8 cellular contexts compared by ENCODE assay signal in genomic region chr15:60932051-60932915, GRCh38.
DNase-seq lines count a peak whose midpoint lies in the region.

No MANE protein-coding gene starts in this region.

- in situ Hi-C loops in ACHN (cut with HindIII; ENCODE audit: low pct_ligation_motif_present, low pct_unique_long_range_greater_than_20kb, low sequenced_read_pairs) = no loop called here

- no peak overlapping the region for H3K4me3 ChIP-seq in SJCRH30

- H3K4me1 ChIP-seq in SJCRH30 = peaks cover 4% of the 10 kb centered on the region; the same call in 1 of the 2 replicates

- H3K36me3 ChIP-seq in SJCRH30 = no peaks in the 10 kb centered on the region

- no peak overlapping the region for H3K27ac ChIP-seq in SJCRH30

- H3K27me3 ChIP-seq in SJCRH30 = no peaks in the 10 kb centered on the region

- DNase-seq in ACHN = peak; percentile 71
- peak; percentile 94 for DNase-seq in M059J (ENCODE audit: low read depth)
- DNase-seq in activated T-helper 1 cell treated with Interleukin-2 at 50 U/mL for 16 hours (ENCODE audit: low read depth) = peak; percentile 41
- peak; percentile 57 for DNase-seq in islet precursor cell
- peak; percentile 33 to 55 for DNase-seq in stimulated activated CD8-positive, alpha-beta memory T cell treated with anti-CD3 and anti-CD28 coated beads, Interleukin-15, amount 100 ng/mL, for 48 hours (ENCODE audit: low read depth in 2 of 2)
- DNase-seq in NCI-H2196 (lab: John Stamatoyannopoulos, UW; ENCODE audit: unreplicated experiment) = no peak
- DNase-seq in hippocampal formation (lab: John Stamatoyannopoulos, UW) = no peak
- DNase-seq in SJCRH30 = no peak

- H3K9me3 ChIP-seq in SJCRH30 (replicated peaks) = no peaks in the 10 kb centered on the region

Comparison
In these comparisons a context has a peak if more than half of its experiments do, and no peak if none do; other contexts are left out.
1. DNase-seq: peak in ACHN (single experiment), M059J (single experiment), activated T-helper 1 cell treated with Interleukin-2 at 50 U/mL for 16 hours (single experiment), islet precursor cell (single experiment) and stimulated activated CD8-positive, alpha-beta memory T cell treated with anti-CD3 and anti-CD28 coated beads, Interleukin-15, amount 100 ng/mL, for 48 hours (2 of 2); none in NCI-H2196 (single experiment), hippocampal formation (0 of 2) and SJCRH30 (0 of 2).